11 cellular contexts compared by ENCODE assay signal in the genomic region with DNA sequence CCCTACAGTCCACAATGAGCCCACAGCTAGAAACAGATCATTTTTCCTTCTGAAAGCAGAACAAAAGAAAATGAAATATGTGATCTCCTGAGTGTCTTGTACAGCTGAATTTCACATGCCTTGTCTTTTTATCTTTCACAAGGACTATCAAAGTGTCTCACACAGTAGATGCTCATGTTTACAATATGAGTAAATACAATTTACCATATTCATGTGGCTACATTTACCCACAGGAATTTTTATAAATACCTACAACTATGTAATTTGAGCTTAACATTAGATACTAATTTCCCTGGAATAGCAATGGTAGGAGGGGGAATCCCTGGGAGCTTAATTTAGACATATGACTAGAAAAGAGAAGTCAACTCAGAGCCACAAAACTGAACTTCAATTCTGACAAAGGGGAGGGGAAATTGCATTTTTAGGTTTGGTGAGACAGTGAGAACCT.
A peak's percentile ranks its signal among the peaks of the same experiment; 100 is the strongest.
DNase-seq lines count a peak whose midpoint lies in the region; ATAC-seq and TF ChIP-seq lines count a peak whose summit lies in the region.
"Had no signal": no experiment of that assay in that cellular context is flagged by ENCODE, and none has a peak within 500 bp of the region (broad histone marks: within the 10 kb centered on the region; RNA-seq: fewer than 3 reads in every experiment).

No MANE protein-coding gene starts in this region.

- peak; percentile 67 for DNase-seq in EL
- DNase-seq in cardiac fibroblast (ENCODE audit: low read depth in 2 of 2): peak; percentile 15 to 37
- DNase-seq in COR-L47 (lab: John Stamatoyannopoulos, UW): no peak
- no peak for DNase-seq in mesenteric fat pad (ENCODE audit: low spot score)
- DNase-seq in NCI-H2107 treated with DMSO at 0.1 percent for 48 hours (lab: John Stamatoyannopoulos, UW; ENCODE audit: unreplicated experiment): no peak
- no peak for DNase-seq in amygdala (lab: John Stamatoyannopoulos, UW)
- DNase-seq: KBM-7, left ventricle myocardium inferior, T-helper 17 cell had no signal

- ATAC-seq in GM21423 (IDR thresholded peaks at IDR 0.05; ENCODE audit: unreplicated experiment): peak; percentile 43
- peak; percentile 56 for ATAC-seq in HG03342 (IDR thresholded peaks at IDR 0.05; ENCODE audit: unreplicated experiment)
- ATAC-seq: T-helper 17 cell had no signal

- H3K4me3 ChIP-seq in cardiac fibroblast (replicated peaks in 1 of 2; ENCODE audit: low read depth in 2 of 2, low read length in 2 of 2): no peak overlapping the region
- H3K4me3 ChIP-seq: left ventricle myocardium inferior had no signal

- no peak for TF ChIP-seq CTCF in cardiac fibroblast (IDR thresholded peaks at IDR 0.05; ENCODE audit: low read depth, low read length)

Comparison
In these comparisons a context has a peak if more than half of its experiments do, and no peak if none do; other contexts are left out.
1. DNase-seq: peak in EL (single experiment) and cardiac fibroblast (2 of 2); none in COR-L47 (single experiment), mesenteric fat pad (single experiment), NCI-H2107 treated with DMSO at 0.1 percent for 48 hours (single experiment) and amygdala (0 of 56).